In genomic region chr10:30597433-30597824, GRCh38 we compare ENCODE assay signal across 12 cellular contexts. TPM values are rescaled to one million over a fixed set of nuclear protein-coding genes. Genes with fewer than 3 reads are reported as not detected.
A peak's percentile ranks its signal among the peaks of the same experiment; 100 is the strongest.
DNase-seq lines count a peak whose midpoint lies in the region; ATAC-seq, FAIRE-seq and TF ChIP-seq lines count a peak whose summit lies in the region.
"Not testable (repeated sequence)": the region's sequence is repeated elsewhere in the genome, so short reads cannot be mapped to it uniquely, and the experiment has no call there.
"Had no signal": no experiment of that assay in that cellular context is flagged by ENCODE, and none has a peak within 500 bp of the region (broad histone marks: within the 10 kb centered on the region; RNA-seq: fewer than 3 reads in every experiment).

No MANE protein-coding gene starts in this region.

- H3K4me1 Mint-ChIP-seq in H9 = peaks cover 30 to 35% of the 10 kb centered on the region in 2 experiments
- H3K4me1 Mint-ChIP-seq in mesothelial cell of epicardium = peaks cover 16% of the 10 kb centered on the region
- peaks cover 41% of the 10 kb centered on the region for H3K4me1 Mint-ChIP-seq in neural progenitor cell
- peaks cover 17% of the 10 kb centered on the region for H3K4me1 Mint-ChIP-seq in type B pancreatic cell (ENCODE audit: unreplicated experiment)

- not testable (repeated sequence) for TF ChIP-seq POLR2A in GM12878 (IDR thresholded peaks at IDR 0.05; ENCODE audit: low read depth, low read length)

- peak; percentile 49 for FAIRE-seq in GM12878 (lab: Jason Lieb, UNC)

- H4K20me1 ChIP-seq in DND-41 (ENCODE audit: insufficient read depth, low read length); H9 (ENCODE audit: control insufficient read depth, insufficient read depth, insufficient read length); GM12878 (ENCODE audit: control insufficient read depth, insufficient read depth); neural progenitor cell (ENCODE audit: low read depth): not testable (repeated sequence)

- not testable (repeated sequence) for H4K8ac ChIP-seq in H9 (replicated peaks; ENCODE audit: insufficient read length, low read depth, low read length)

- not testable (repeated sequence) for TF ChIP-seq RAD21 in GM12878 (IDR thresholded peaks at IDR 0.05; ENCODE audit: insufficient read depth, low read depth, low read length)

- H3K27me3 Mint-ChIP-seq in H9 (ENCODE audit: low read depth) = peaks cover 90% of the 10 kb centered on the region
- H3K27me3 Mint-ChIP-seq in mesothelial cell of epicardium (ENCODE audit: low read depth); neural progenitor cell (ENCODE audit: insufficient read depth, low read depth); type B pancreatic cell: not testable (repeated sequence)

- SMC1A ChIA-PET in GM12878 (lab: Charles Lee; ENCODE audit: uncharacterized antibody, unreplicated experiment) = not testable (repeated sequence)

- not testable (repeated sequence) for H3K9me3 ChIP-seq in DND-41 (ENCODE audit: insufficient read depth, low read length, severe bottlenecking); H9 (ENCODE audit: control insufficient read depth, low read depth, low read length); SK-N-MC (ENCODE audit: low read depth, low read length); GM12878 (replicated peaks; ENCODE audit: control insufficient read depth, insufficient read depth, low read length); iPS-15b (ENCODE audit: control insufficient read depth, insufficient read depth, low read length); neural progenitor cell (ENCODE audit: low read depth)

- BruUV-seq in GM12878 (replicated peaks; lab: Mats Ljungman, UMichigan) = not testable (repeated sequence)

- not testable (repeated sequence) for H3K4me2 ChIP-seq in DND-41 (ENCODE audit: insufficient read depth, low read length); GM12878 (ENCODE audit: control insufficient read depth, insufficient read depth)
- peak overlapping the region; percentile 53 for H3K4me2 ChIP-seq in H9 (ENCODE audit: insufficient read depth, insufficient read length, low read length)
- peak overlapping the region; percentile 64 for H3K4me2 ChIP-seq in neural progenitor cell

- no CpG with 5 or more reads among the region's 7 CpGs for WGBS in H9 (ENCODE audit: extremely low coverage, insufficient read length, low lambda C conversion rate)
- 49% methylated on average over 7 of the region's 7 CpGs for WGBS in GM12878 (ENCODE audit: insufficient coverage, insufficient replicate concordance, low lambda C conversion rate, missing lambda C conversion rate)

- H3K79me2 ChIP-seq in DND-41 (ENCODE audit: insufficient read depth, low read length); H9 (ENCODE audit: insufficient read depth, low read length); GM12878 (ENCODE audit: control insufficient read depth, insufficient read depth, low read length); neural progenitor cell (ENCODE audit: low read depth): not testable (repeated sequence)

- CTCF ChIA-PET in GM12878 (lab: Yijun Ruan, JAX) = not testable (repeated sequence)

- H3K27ac Mint-ChIP-seq in H9 (peak overlapping the region; percentile 25 to 40 (median 30); a peak in 4 of 7 replicates), mesothelial cell of epicardium (peak overlapping the region; percentile 22), neural progenitor cell (peak overlapping the region; percentile 90), type B pancreatic cell (peak overlapping the region; percentile 70)

- TF ChIP-seq CTCF in DND-41 (IDR thresholded peaks at IDR 0.05; ENCODE audit: borderline replicate concordance, extremely low read depth, low read length, poor library complexity, severe bottlenecking); H9 (conservative IDR thresholded peaks at IDR 0.05); GM12878 (IDR thresholded peaks at IDR 0.05 in 2 of 3, conservative IDR thresholded peaks at IDR 0.05 in 1 of 3; ENCODE audit: control insufficient read depth in 2 of 3, extremely low read depth in 1 of 3, insufficient read depth in 1 of 3, low read depth in 3 of 3, low read length in 3 of 3); mesothelial cell of epicardium (IDR thresholded peaks at IDR 0.05; ENCODE audit: unreplicated experiment); neural progenitor cell (IDR thresholded peaks at IDR 0.05); type B pancreatic cell (conservative IDR thresholded peaks at IDR 0.05): not testable (repeated sequence)

- H2AK5ac ChIP-seq in H9 (ENCODE audit: insufficient read length, low read length) = not testable (repeated sequence)

- H3K18ac ChIP-seq in H9 (ENCODE audit: insufficient read length, low read depth, low read length) = not testable (repeated sequence)

- H3K4me3 Mint-ChIP-seq in H9 = peak overlapping the region; percentile 38 to 75
- peak overlapping the region; percentile 23 for H3K4me3 Mint-ChIP-seq in mesothelial cell of epicardium
- H3K4me3 Mint-ChIP-seq in neural progenitor cell = peak overlapping the region; percentile 41
- H3K4me3 Mint-ChIP-seq in type B pancreatic cell = peak overlapping the region; percentile 65

- H3F3A ChIP-seq in neural progenitor cell (ENCODE audit: low read depth) = not testable (repeated sequence)

- H3K56ac ChIP-seq in H9 (ENCODE audit: insufficient read length, low read depth, low read length) = not testable (repeated sequence)

- DNase-seq in DND-41; H9; SK-N-MC (ENCODE audit: low read depth, low spot score); GM12878 (ENCODE audit: low read depth, low spot score); mesothelial cell of epicardium (ENCODE audit: low spot score in 2 of 2, unreplicated experiment in 2 of 2); neural progenitor cell (ENCODE audit: low spot score); type B pancreatic cell (ENCODE audit: extremely low spot score, unreplicated experiment): not testable (repeated sequence)

- H2BK15ac ChIP-seq in H9 (ENCODE audit: low read depth, low read length) = not testable (repeated sequence)

- not testable (repeated sequence) for H3T11ph ChIP-seq in H9 (ENCODE audit: low read length)

- not testable (repeated sequence) for H3K9ac ChIP-seq in DND-41 (ENCODE audit: low read depth, low read length); H9 (ENCODE audit: extremely low read depth, insufficient read length, low read length); SK-N-MC (ENCODE audit: insufficient read length); GM12878 (ENCODE audit: control insufficient read depth, insufficient read depth, low read length); iPS-15b (ENCODE audit: low read depth, low read length); neural progenitor cell

- H3K4me3 ChIP-seq in DND-41 (ENCODE audit: low read depth in 1 of 2, low read length in 2 of 2); GM12878: not testable (repeated sequence)
- H3K4me3 ChIP-seq in SK-N-MC = peak overlapping the region; percentile 59
- H3K4me3 ChIP-seq in iPS-15b (ENCODE audit: low read depth, low read length) = peak overlapping the region; percentile 19
- peak overlapping the region; percentile 28 for H3K4me3 ChIP-seq in neural progenitor cell

- H3K36me3 ChIP-seq in DND-41 (ENCODE audit: insufficient read depth, low read length); SK-N-MC (ENCODE audit: insufficient read depth, low read length); GM12878 (ENCODE audit: control insufficient read depth in 2 of 2, insufficient read depth in 2 of 2, low read length in 1 of 2); iPS-15b (ENCODE audit: control insufficient read depth, insufficient read depth, low read length); neural progenitor cell: not testable (repeated sequence)

- H3K4ac ChIP-seq in H9 (ENCODE audit: low read depth, low read length) = not testable (repeated sequence)

- ATAC-seq in DND-41 (ENCODE audit: insufficient read depth, low read depth) = peak; percentile 73
- not testable (repeated sequence) for ATAC-seq in GM12878

- RAD21 ChIA-PET in GM12878 (lab: Charles Lee; ENCODE audit: unreplicated experiment) = not testable (repeated sequence)

- TF ChIP-seq EP300 in GM12878 (IDR thresholded peaks at IDR 0.05; ENCODE audit: borderline replicate concordance in 1 of 2, control insufficient read depth in 1 of 2, low read depth in 2 of 2, low read length in 2 of 2) = not testable (repeated sequence)

- not testable (repeated sequence) for H2BK120ac ChIP-seq in H9 (ENCODE audit: low read depth, low read length, poor library complexity, severe bottlenecking)

- not testable (repeated sequence) for H3K23ac ChIP-seq in H9 (ENCODE audit: insufficient read length, low read depth, low read length)

- not testable (repeated sequence) for H4K5ac ChIP-seq in H9 (ENCODE audit: insufficient read length, low read depth, low read length)

- H3K23me2 ChIP-seq in H9 (ENCODE audit: insufficient read length, low read depth, low read length, poor library complexity, severe bottlenecking) = not testable (repeated sequence)

- H3K27me3 ChIP-seq in DND-41 (ENCODE audit: insufficient read depth, low read length, poor library complexity); H9 (ENCODE audit: insufficient read depth, low read length); GM12878 (replicated peaks in 1 of 2; ENCODE audit: control insufficient read depth in 2 of 2, insufficient read depth in 2 of 2, low read length in 1 of 2); neural progenitor cell: not testable (repeated sequence)
- peaks cover 67% of the 10 kb centered on the region for H3K27me3 ChIP-seq in iPS-15b (ENCODE audit: control insufficient read depth, insufficient read depth, low read length)

- H3K36me3 Mint-ChIP-seq in H9 (ENCODE audit: insufficient read depth in 1 of 3, low read depth in 3 of 3); mesothelial cell of epicardium; neural progenitor cell; type B pancreatic cell: not testable (repeated sequence)

- not testable (repeated sequence) for H3K4me1 ChIP-seq in DND-41 (ENCODE audit: insufficient read depth, low read length); H9 (ENCODE audit: insufficient read depth, low read length); GM12878 (ENCODE audit: control insufficient read depth, insufficient read depth, low read length)
- H3K4me1 ChIP-seq in iPS-15b (ENCODE audit: control insufficient read depth, insufficient read depth, low read length) (peaks cover 10% of the 10 kb centered on the region), neural progenitor cell (peaks cover 21% of the 10 kb centered on the region)

- H3K14ac ChIP-seq in H9 (ENCODE audit: insufficient read depth, low read length) = not testable (repeated sequence)

- not testable (repeated sequence) for H3K27ac ChIP-seq in DND-41 (ENCODE audit: low read length); H9 (ENCODE audit: insufficient read length, low read depth, low read length); GM12878 (ENCODE audit: control insufficient read depth, insufficient read depth); neural progenitor cell
- peak overlapping the region; percentile 92 for H3K27ac ChIP-seq in SK-N-MC

- not testable (repeated sequence) for H2AFZ ChIP-seq in DND-41 (ENCODE audit: low read depth, low read length); H9 (ENCODE audit: low read length); GM12878 (ENCODE audit: control insufficient read depth, low read depth, low read length)
- peak overlapping the region; percentile 63 for H2AFZ ChIP-seq in neural progenitor cell (replicated peaks)

- intact Hi-C loops in GM12878 (cut with micrococcal nuclease; ENCODE audit: unreplicated experiment) = not testable (repeated sequence)

- POLR2A ChIA-PET in GM12878 (lab: Charles Lee) = not testable (repeated sequence)

- not testable (repeated sequence) for H2BK20ac ChIP-seq in H9 (ENCODE audit: low read depth, low read length, poor library complexity, severe bottlenecking)

- not testable (repeated sequence) for H3K79me1 ChIP-seq in H9 (ENCODE audit: insufficient read depth, low read depth, low read length, poor library complexity, severe bottlenecking)

- in situ Hi-C loops in GM12878 (cut with MboI) = not testable (repeated sequence)

- not testable (repeated sequence) for H3K9me3 Mint-ChIP-seq in H9, mesothelial cell of epicardium, neural progenitor cell, type B pancreatic cell

- not testable (repeated sequence) for H4K91ac ChIP-seq in H9 (ENCODE audit: insufficient read length, low read depth, low read length)

- H2BK5ac ChIP-seq in H9 (ENCODE audit: insufficient read length, low read length) = not testable (repeated sequence)

- not testable (repeated sequence) for H2BK12ac ChIP-seq in H9 (ENCODE audit: insufficient read length, low read depth, low read length)

RNA-seq across cellular contexts. Expression of gene LYZL2, which starts 32.1 kb away (rescaled TPM):
- not detected in 2 replicates for total RNA-seq in H9 (2021)
- not detected in 2 replicates for total RNA-seq in GM12878 (2013; cell fraction: nucleolus; rRNA removed)
- not detected in 2 replicates for total RNA-seq in GM12878 (2014; rRNA removed)
- total RNA-seq in GM12878 (2014; rRNA removed; fragmentation: Illumina TruSeq; extraction: Trizol) = not detected in 2 replicates
- total RNA-seq in GM12878 (2021) = not detected in 2 replicates
- polyA plus RNA-seq in GM12878 (2011; ENCODE audit: low read depth) = not detected
- not detected in 2 replicates for polyA plus RNA-seq in GM12878 (2011; rRNA removed)
- not detected in 2 replicates for polyA plus RNA-seq in GM12878 (2011; cell fraction: cytosol; rRNA removed)
- polyA plus RNA-seq in GM12878 (2011; cell fraction: nucleus; rRNA removed) = not detected in 2 replicates
- not detected in 2 replicates for polyA plus RNA-seq in GM12878 (2012)
- not detected in 2 replicates for polyA plus RNA-seq in GM12878 (2014; fragmentation: Illumina TruSeq; extraction: Trizol)
- polyA plus RNA-seq in GM12878 (2014; fragmentation: Nextera tagmentation; extraction: Ambion mirVana) = not detected
- not detected in 2 replicates for polyA plus RNA-seq in GM12878 (2014; rRNA removed)
- polyA plus RNA-seq in GM12878 (2016; fragmentation: Nextera tagmentation; extraction: Ambion mirVana) = not detected
- polyA minus RNA-seq in GM12878 (2011; rRNA and poly(A)+ RNA removed) = not detected in 2 replicates
- polyA minus RNA-seq in GM12878 (2011; cell fraction: cytosol; rRNA and poly(A)+ RNA removed) = not detected in 2 replicates
- polyA minus RNA-seq in GM12878 (2011; cell fraction: nucleus; rRNA and poly(A)+ RNA removed) = not detected in 2 replicates
- not detected in 3 replicates for total RNA-seq in mesothelial cell of epicardium
- total RNA-seq in neural progenitor cell (ENCODE audit: low replicate concordance) = not detected in 2 replicates
- not detected in 2 replicates for total RNA-seq in type B pancreatic cell (ENCODE audit: low replicate concordance)
- total RNA-seq: Calu3; CD4-positive, alpha-beta T cell had no signal
- polyA plus RNA-seq: A549, BJ had no signal

Comparison
In these comparisons a context has a peak if more than half of its experiments do, and no peak if none do; other contexts are left out.
1. H3K27ac Mint-ChIP-seq: peak in every context shown above with its lines; median percentile 90 in neural progenitor cell; 70 in type B pancreatic cell; 30 in H9; 22 in mesothelial cell of epicardium.